8 cellular contexts compared by ENCODE assay signal in genomic region chr1:3453891-3454810, GRCh38. TPM values are rescaled to one million over a fixed set of nuclear protein-coding genes. Genes with fewer than 3 reads are reported as not detected.
DNase-seq lines count a peak whose midpoint lies in the region; ATAC-seq, FAIRE-seq and TF ChIP-seq lines count a peak whose summit lies in the region.

ARHGEF16 (plus strand) TSS chr1:3454665; CDS start chr1:3463085, 8,420 bp downstream.

- no peaks in the 10 kb centered on the region for H3K36me3 ChIP-seq in urinary bladder (ENCODE audit: insufficient read depth)

- no peak for TF ChIP-seq POLR2A in GM12891 (IDR thresholded peaks at IDR 0.05; ENCODE audit: low read depth, low read length)

- peak; percentile 28 to 30 for ATAC-seq in activated CD4-positive, CD25-positive, alpha-beta regulatory T cell treated with anti-CD3 and anti-CD28 coated beads, Interleukin-2, amount 50 U/mL, for 24 hours
- ATAC-seq in HG03280 (IDR thresholded peaks at IDR 0.05; ENCODE audit: unreplicated experiment) = no peak

- H3K4me1 ChIP-seq in urinary bladder (ENCODE audit: insufficient read depth) = no peaks in the 10 kb centered on the region

- DNase-seq in EH (ENCODE audit: low read depth) (peak; percentile 52), NCI-H1048 (lab: John Stamatoyannopoulos, UW) (peak; percentile 49), epithelial cell of esophagus (ENCODE audit: low read depth) (peak; percentile 63), mucosa of gallbladder (ENCODE audit: low spot score) (peak; percentile 86), GM12891 (ENCODE audit: insufficient read length, low spot score) (no peak)

- TF ChIP-seq CTCF in epithelial cell of esophagus (IDR thresholded peaks at IDR 0.05; ENCODE audit: insufficient read depth, low read depth, low read length, missing control alignments) = peak; percentile 12

- H3K4me3 ChIP-seq in epithelial cell of esophagus (ENCODE audit: low read length) = peak within 1 kb of the TSS; percentile 34
- H3K4me3 ChIP-seq in urinary bladder (ENCODE audit: low read depth, low read length) = peak within 1 kb of the TSS; percentile 42

- no peak for FAIRE-seq in GM12891 (lab: Jason Lieb, UNC)

- 5% methylated on average over 84 of the region's 84 CpGs for WGBS in urinary bladder

- no peak within 1 kb of the TSS for H3K27ac ChIP-seq in urinary bladder (ENCODE audit: low read depth)

TF ChIP-seq in GM12891, 5 proteins besides CTCF, POLR2A, EP300 and RAD21:
- TF ChIP-seq POLR2AphosphoS5 (IDR thresholded peaks at IDR 0.05; ENCODE audit: low read depth, low read length) (no peak), POU2F2 (IDR thresholded peaks at IDR 0.05; ENCODE audit: low read depth, low read length) (no peak), SPI1 (IDR thresholded peaks at IDR 0.05; ENCODE audit: low read depth, low read length) (no peak), TAF1 (IDR thresholded peaks at IDR 0.05; ENCODE audit: low read depth, low read length) (no peak), PAX5 (IDR thresholded peaks at IDR 0.05; ENCODE audit: insufficient read depth, low read length, severe bottlenecking) (no peak)

RNA-seq across cellular contexts. Expression of gene ARHGEF16, which starts in this region (rescaled TPM):
- total RNA-seq in mucosa of gallbladder (81.4 TPM), urinary bladder (3.3 TPM)
- polyA plus RNA-seq in urinary bladder = 4.2 TPM
- polyA plus RNA-seq in GM12891 (2012; ENCODE audit: low read depth, missing spikeins) = not detected

Comparison
In these comparisons a context has a peak if more than half of its experiments do, and no peak if none do; other contexts are left out.
1. RNA of gene ARHGEF16 (total RNA-seq): 81.4 TPM in mucosa of gallbladder (single experiment); 3.3 TPM in urinary bladder (single experiment); every median in the first group is over 10 times any median in the second.